Comparison of ENCODE assay signal across 9 cellular contexts in genomic region chr3:193744048-193744821, GRCh38.
A peak's percentile ranks its signal among the peaks of the same experiment; 100 is the strongest.
DNase-seq lines count a peak whose midpoint lies in the region; ATAC-seq, FAIRE-seq and TF ChIP-seq lines count a peak whose summit lies in the region.
"Had no signal": no experiment of that assay in that cellular context is flagged by ENCODE, and none has a peak within 500 bp of the region (broad histone marks: within the 10 kb centered on the region; RNA-seq: fewer than 3 reads in every experiment).

No MANE protein-coding gene starts in this region.

- peak overlapping the region; percentile 58 for H4K8ac ChIP-seq in trophoblast cell (ENCODE audit: low read depth, low read length)

- H3K79me1 ChIP-seq in trophoblast cell (ENCODE audit: low read length) = no peaks in the 10 kb centered on the region

- H2BK120ac ChIP-seq in trophoblast cell (ENCODE audit: insufficient read depth, low read length, poor library complexity) = no peak overlapping the region

- H3K36me3 ChIP-seq in bronchial epithelial cell (ENCODE audit: control insufficient read depth, insufficient read depth, low read length) (no peaks in the 10 kb centered on the region), trophoblast cell (ENCODE audit: control insufficient read depth in 1 of 2, insufficient read depth in 2 of 2, low read length in 2 of 2) (no peaks in the 10 kb centered on the region)

- H3K9ac ChIP-seq in trophoblast cell (ENCODE audit: low read length) = no peak overlapping the region

- no peak overlapping the region for H3K18ac ChIP-seq in trophoblast cell (ENCODE audit: low read length)

- no peak overlapping the region for H3K23ac ChIP-seq in trophoblast cell (ENCODE audit: low read length)

- no peak for FAIRE-seq in bronchial epithelial cell (lab: Jason Lieb, UNC)
- FAIRE-seq in GM12891 (lab: Jason Lieb, UNC) = no peak

- no peak overlapping the region for H2AK5ac ChIP-seq in trophoblast cell (ENCODE audit: low read length)

- H3K27me3 ChIP-seq in bronchial epithelial cell (ENCODE audit: control insufficient read depth, insufficient read depth, low read length) = no peaks in the 10 kb centered on the region
- no peaks in the 10 kb centered on the region for H3K27me3 ChIP-seq in trophoblast cell (ENCODE audit: insufficient read depth, low read length)

- peak; percentile 13 for ATAC-seq in GM21381 (IDR thresholded peaks at IDR 0.05; ENCODE audit: unreplicated experiment)
- ATAC-seq: effector memory CD8-positive, alpha-beta T cell had no signal

- H2AFZ ChIP-seq in trophoblast cell (ENCODE audit: insufficient read depth, low read length, poor library complexity) = peak overlapping the region; percentile 24

- H3K4me1 ChIP-seq in trophoblast cell (ENCODE audit: control insufficient read depth in 1 of 2, insufficient read depth in 2 of 2, low read length in 2 of 2) = peaks cover 9 to 12% of the 10 kb centered on the region in 2 experiments

- H3K9me3 ChIP-seq in trophoblast cell (ENCODE audit: insufficient read depth, low read depth, low read length) = no peaks in the 10 kb centered on the region

- peak overlapping the region; percentile 61 for H3K4me2 ChIP-seq in trophoblast cell (ENCODE audit: low read length)

- peak overlapping the region; percentile 16 for H4K91ac ChIP-seq in trophoblast cell (ENCODE audit: low read depth, low read length)

- peak overlapping the region; percentile 34 for H2BK12ac ChIP-seq in trophoblast cell (ENCODE audit: low read length)

- TF ChIP-seq CTCF in bronchial epithelial cell (IDR thresholded peaks at IDR 0.05; ENCODE audit: insufficient read depth, low read length, severe bottlenecking) = no peak

- WGBS in trophoblast cell (ENCODE audit: extremely low coverage, insufficient coverage, insufficient read length) = no CpG with 5 or more reads among the region's 13 CpGs

- H3K79me2 ChIP-seq in trophoblast cell (ENCODE audit: control insufficient read depth, insufficient read depth, low read length, poor library complexity) = no peaks in the 10 kb centered on the region

- DNase-seq in NCI-H2081 (lab: John Stamatoyannopoulos, UW) (peak; percentile 98 to 100), bronchial epithelial cell (ENCODE audit: low read depth) (peak; percentile 55), trophoblast cell (no peak), NCI-H446 (lab: John Stamatoyannopoulos, UW) (no peak), HUDEP-2 (lab: John Stamatoyannopoulos, UW; ENCODE audit: unreplicated experiment in 76 of 76) (no peak), mesenteric fat pad (ENCODE audit: low spot score) (no peak), GM12891 (ENCODE audit: insufficient read length, low spot score) (no peak)
- DNase-seq: effector memory CD8-positive, alpha-beta T cell had no signal

- TF ChIP-seq POLR2A in GM12891 (IDR thresholded peaks at IDR 0.05; ENCODE audit: low read depth, low read length) = no peak

- H3K14ac ChIP-seq in trophoblast cell (ENCODE audit: low read length) = no peak overlapping the region

- H3K4ac ChIP-seq in trophoblast cell (ENCODE audit: low read depth, low read length) = no peak overlapping the region

- H3K4me3 ChIP-seq in bronchial epithelial cell (ENCODE audit: low read depth, low read length) (peak overlapping the region; percentile 7), trophoblast cell (ENCODE audit: low read depth, low read length) (no peak overlapping the region)

- no peak overlapping the region for H2BK5ac ChIP-seq in trophoblast cell (ENCODE audit: low read depth, low read length, poor library complexity)

- peak overlapping the region; percentile 11 for H3K27ac ChIP-seq in trophoblast cell (ENCODE audit: low read depth, low read length)

- H4K12ac ChIP-seq in trophoblast cell (ENCODE audit: low read depth, low read length) = no peak overlapping the region

TF ChIP-seq in GM12891, 5 proteins besides CTCF, POLR2A, EP300 and RAD21:
- TF ChIP-seq TAF1 (IDR thresholded peaks at IDR 0.05; ENCODE audit: low read depth, low read length) = no peak
TF ChIP-seq in GM12891: peak in this region for 0.

Comparison
In these comparisons a context has a peak if more than half of its experiments do, and no peak if none do; other contexts are left out.
1. DNase-seq: peak in NCI-H2081 (2 of 2) and bronchial epithelial cell (single experiment); none in trophoblast cell (0 of 2), NCI-H446 (0 of 2), HUDEP-2 (0 of 76), mesenteric fat pad (single experiment) and GM12891 (single experiment).